ENCODE assay signal across 15 cellular contexts in the genomic region with DNA sequence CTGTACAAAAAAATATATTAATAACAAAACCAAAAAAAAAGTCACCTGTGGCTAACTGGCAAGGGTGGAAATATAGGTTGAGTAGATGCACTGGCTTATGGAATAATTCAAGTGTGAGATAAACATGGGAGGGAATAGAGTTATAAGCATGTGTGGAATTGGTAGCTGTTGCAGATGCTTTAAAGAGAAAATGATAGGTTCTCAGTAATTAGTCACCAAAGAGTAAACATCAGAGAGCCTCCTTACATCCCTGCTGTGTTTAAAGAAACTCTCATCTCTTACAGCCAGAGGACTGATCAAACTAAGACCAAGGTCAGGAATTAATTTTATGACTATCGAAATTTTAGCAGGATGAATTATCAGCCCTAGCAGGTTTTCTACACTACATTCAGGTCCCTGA.
A peak's percentile ranks its signal among the peaks of the same experiment; 100 is the strongest.
DNase-seq lines count a peak whose midpoint lies in the region; ATAC-seq and TF ChIP-seq lines count a peak whose summit lies in the region.
"Had no signal": no experiment of that assay in that cellular context is flagged by ENCODE, and none has a peak within 500 bp of the region (broad histone marks: within the 10 kb centered on the region; RNA-seq: fewer than 3 reads in every experiment).

No MANE protein-coding gene starts in this region.

- no peak for TF ChIP-seq POLR2A in heart left ventricle (IDR thresholded peaks at IDR 0.05)

- no peaks in the 10 kb centered on the region for H3K4me1 ChIP-seq in heart left ventricle
- H3K4me1 ChIP-seq in colonic mucosa: no peaks in the 10 kb centered on the region
- H3K4me1 ChIP-seq: HAP-1 had no signal

- intact Hi-C loops in activated CD4-positive, alpha-beta T cell treated with anti-CD3 and anti-CD28 coated beads, Interleukin-2, amount 10 ng/mL, durations not matched to agents 24 days and 14 days (cut with micrococcal nuclease): no loop called here
- intact Hi-C loops in activated CD4-positive, alpha-beta T cell treated with anti-CD3 and anti-CD28 coated beads for 36 hours (cut with DNase I, micrococcal nuclease): no loop called here
- intact Hi-C loops in heart left ventricle (cut with DNase I) (loop anchor here in 1 of 10 donors (2.0 kb wide), 1 partner anchor 22 kb away; no protein-coding TSS in a partner anchor), colonic mucosa (cut with DNase I) (no loop called here)

- peaks cover 15% of the 10 kb centered on the region for H3K36me3 Mint-ChIP-seq in activated CD4-positive, alpha-beta T cell treated with anti-CD3 and anti-CD28 coated beads, Interleukin-2, amount 10 ng/mL, durations not matched to agents 24 days and 14 days (ENCODE audit: low read depth)
- peaks cover 5% of the 10 kb centered on the region for H3K36me3 Mint-ChIP-seq in activated CD4-positive, alpha-beta T cell treated with anti-CD3 and anti-CD28 coated beads for 36 hours (ENCODE audit: low read depth)

- H3K27ac ChIP-seq in heart left ventricle (no peak overlapping the region), colonic mucosa (no peak overlapping the region)

- H3K36me3 ChIP-seq in heart left ventricle (no peaks in the 10 kb centered on the region), colonic mucosa (no peaks in the 10 kb centered on the region)
- H3K36me3 ChIP-seq: HAP-1 had no signal

- H3K4me1 Mint-ChIP-seq in activated CD4-positive, alpha-beta T cell treated with anti-CD3 and anti-CD28 coated beads, Interleukin-2, amount 10 ng/mL, durations not matched to agents 24 days and 14 days: peaks cover 9% of the 10 kb centered on the region
- no peaks in the 10 kb centered on the region for H3K4me1 Mint-ChIP-seq in activated CD4-positive, alpha-beta T cell treated with anti-CD3 and anti-CD28 coated beads for 36 hours
- H3K4me1 Mint-ChIP-seq: B cell had no signal

- H3K4me3 ChIP-seq in heart left ventricle: no peak overlapping the region
- H3K4me3 ChIP-seq in colonic mucosa: no peak overlapping the region
- H3K4me3 ChIP-seq: HAP-1 had no signal

- DNase-seq in activated CD4-positive, alpha-beta T cell treated with anti-CD3 and anti-CD28 coated beads, Interleukin-2, amount 10 ng/mL, durations not matched to agents 24 days and 14 days: peak; percentile 13
- DNase-seq in activated CD4-positive, alpha-beta T cell treated with anti-CD3 and anti-CD28 coated beads for 36 hours: no peak
- DNase-seq in NCI-H1417 treated with DMSO at 0.1 percent for 48 hours (lab: John Stamatoyannopoulos, UW) (peak; percentile 63), NCI-H748 treated with DMSO at 0.1 percent for 48 hours (lab: John Stamatoyannopoulos, UW) (peak; percentile 21), heart left ventricle (no peak), NOMO-1 treated with dmso at 0.1 percent for 144 hours (lab: John Stamatoyannopoulos, UW; ENCODE audit: unreplicated experiment) (no peak), colonic mucosa (no peak)
- DNase-seq: C1 segment of cervical spinal cord; CD4-positive, alpha-beta T cell; DND-41; GDM1; HFFc6 had no signal

- ATAC-seq in activated CD4-positive, alpha-beta T cell treated with anti-CD3 and anti-CD28 coated beads for 36 hours: no peak
- no peak for ATAC-seq in heart left ventricle
- ATAC-seq: HepG2 had no signal

- peaks cover 25% of the 10 kb centered on the region for H3K9me3 Mint-ChIP-seq in activated CD4-positive, alpha-beta T cell treated with anti-CD3 and anti-CD28 coated beads, Interleukin-2, amount 10 ng/mL, durations not matched to agents 24 days and 14 days
- peaks cover 21% of the 10 kb centered on the region for H3K9me3 Mint-ChIP-seq in activated CD4-positive, alpha-beta T cell treated with anti-CD3 and anti-CD28 coated beads for 36 hours (ENCODE audit: low read depth)

- CTCF ChIA-PET in activated CD4-positive, alpha-beta T cell treated with anti-CD3 and anti-CD28 coated beads for 36 hours (lab: Charles Lee): interaction anchor here (0.6 kb wide), 1 partner anchor 37 kb away, joined by 3 read pairs; no protein-coding TSS in a partner anchor

- H3K27me3 ChIP-seq in heart left ventricle (no peaks in the 10 kb centered on the region), colonic mucosa (no peaks in the 10 kb centered on the region)

- H3K27me3 Mint-ChIP-seq in activated CD4-positive, alpha-beta T cell treated with anti-CD3 and anti-CD28 coated beads, Interleukin-2, amount 10 ng/mL, durations not matched to agents 24 days and 14 days: peaks cover 9% of the 10 kb centered on the region
- H3K27me3 Mint-ChIP-seq in activated CD4-positive, alpha-beta T cell treated with anti-CD3 and anti-CD28 coated beads for 36 hours: no peaks in the 10 kb centered on the region
- H3K27me3 Mint-ChIP-seq: B cell; CD4-positive, alpha-beta T cell had no signal

- peaks cover 0 to 43% (median 17%) of the 10 kb centered on the region in 12 donors for H3K9me3 ChIP-seq in heart left ventricle
- H3K9me3 ChIP-seq in colonic mucosa: no peaks in the 10 kb centered on the region
- H3K9me3 ChIP-seq: HAP-1 had no signal

- POLR2A ChIA-PET in activated CD4-positive, alpha-beta T cell treated with anti-CD3 and anti-CD28 coated beads for 36 hours (lab: Charles Lee): no interaction called here

- H3K4me3 Mint-ChIP-seq in activated CD4-positive, alpha-beta T cell treated with anti-CD3 and anti-CD28 coated beads, Interleukin-2, amount 10 ng/mL, durations not matched to agents 24 days and 14 days: no peak overlapping the region
- no peak overlapping the region for H3K4me3 Mint-ChIP-seq in activated CD4-positive, alpha-beta T cell treated with anti-CD3 and anti-CD28 coated beads for 36 hours
- H3K4me3 Mint-ChIP-seq: B cell; CD4-positive, alpha-beta T cell; HFFc6 had no signal

- no peak for TF ChIP-seq CTCF in heart left ventricle (IDR thresholded peaks at IDR 0.05)
- TF ChIP-seq CTCF in colonic mucosa (IDR thresholded peaks at IDR 0.05): no peak

- H3K9ac ChIP-seq in colonic mucosa (ENCODE audit: low read depth in 2 of 2, low read length in 2 of 2): no peak overlapping the region

- 94 to 100% (median 96%) methylated on average over 1 of the region's 1 CpG for WGBS in heart left ventricle, 4 donors

- H3K27ac Mint-ChIP-seq in activated CD4-positive, alpha-beta T cell treated with anti-CD3 and anti-CD28 coated beads, Interleukin-2, amount 10 ng/mL, durations not matched to agents 24 days and 14 days: no peak overlapping the region
- no peak overlapping the region for H3K27ac Mint-ChIP-seq in activated CD4-positive, alpha-beta T cell treated with anti-CD3 and anti-CD28 coated beads for 36 hours
- H3K27ac Mint-ChIP-seq: B cell; CD4-positive, alpha-beta T cell; HFFc6 had no signal

Comparison
In these comparisons a context has a peak if more than half of its experiments do, and no peak if none do; other contexts are left out.
1. DNase-seq: peak in activated CD4-positive, alpha-beta T cell treated with anti-CD3 and anti-CD28 coated beads, Interleukin-2, amount 10 ng/mL, durations not matched to agents 24 days and 14 days (single experiment), NCI-H1417 treated with DMSO at 0.1 percent for 48 hours (single experiment) and NCI-H748 treated with DMSO at 0.1 percent for 48 hours (single experiment); none in activated CD4-positive, alpha-beta T cell treated with anti-CD3 and anti-CD28 coated beads for 36 hours (single experiment), heart left ventricle (0 of 5), NOMO-1 treated with dmso at 0.1 percent for 144 hours (single experiment) and colonic mucosa (single experiment).